In genomic region chr16:66003196-66003595, GRCh38 we compare ENCODE assay signal across 20 cellular contexts.
DNase-seq lines count a peak whose midpoint lies in the region; ATAC-seq and TF ChIP-seq lines count a peak whose summit lies in the region.
"Had no signal": no experiment of that assay in that cellular context is flagged by ENCODE, and none has a peak within 500 bp of the region (broad histone marks: within the 10 kb centered on the region; RNA-seq: fewer than 3 reads in every experiment).

No MANE protein-coding gene starts in this region.

- no peaks in the 10 kb centered on the region for H3K36me3 ChIP-seq in left lung

- DNase-seq in AG08395 (ENCODE audit: low spot score) = peak; percentile 65
- peak; percentile 9 for DNase-seq in HFFc6
- peak; percentile 49 for DNase-seq in epithelial cell of esophagus (ENCODE audit: low read depth)
- DNase-seq in left lung = no peak
- no peak for DNase-seq in activated T-cell treated with anti-CD3 and anti-CD28 coated beads, Interleukin-2, amount 50 U/mL, for 72 hours
- DNase-seq in NCI-H1417 (lab: John Stamatoyannopoulos, UW) = no peak
- DNase-seq in cerebellar nuclear complex (lab: John Stamatoyannopoulos, UW) = no peak
- DNase-seq: 8988T, AML-193, COR-L47, GF-D8, GOT3, NCI-H1930, NCI-H2171, NCI-H446 treated with DMSO at 0.1 percent for 48 hours, NCI-H748 treated with DMSO at 0.1 percent for 48 hours, PC-9 had no signal

- H3K9me3 ChIP-seq in left lung = no peaks in the 10 kb centered on the region

- ATAC-seq in left lung (peak; percentile 79), HG03378 (IDR thresholded peaks at IDR 0.05; ENCODE audit: unreplicated experiment) (no peak)
- no peak for ATAC-seq in activated T-cell treated with anti-CD3 and anti-CD28 coated beads, Interleukin-2, amount 50 U/mL, for 72 hours (replicated peaks in 1 of 2)
- ATAC-seq: Right ventricle myocardium inferior had no signal

- H3K27ac ChIP-seq in left lung = no peak overlapping the region
- H3K27ac ChIP-seq: PC-9 had no signal

- peaks cover 7% of the 10 kb centered on the region for H3K27me3 Mint-ChIP-seq in HFFc6 (ENCODE audit: insufficient read depth)
- H3K27me3 Mint-ChIP-seq in activated T-cell treated with anti-CD3 and anti-CD28 coated beads, Interleukin-2, amount 50 U/mL, for 72 hours (ENCODE audit: low read depth) = no peaks in the 10 kb centered on the region

- TF ChIP-seq CTCF in HFFc6 (IDR thresholded peaks at IDR 0.05) = no peak
- TF ChIP-seq CTCF in epithelial cell of esophagus (IDR thresholded peaks at IDR 0.05; ENCODE audit: insufficient read depth, low read depth, low read length, missing control alignments) = no peak
- no peak for TF ChIP-seq CTCF in left lung (IDR thresholded peaks at IDR 0.05)

- H3K4me1 ChIP-seq in left lung = no peaks in the 10 kb centered on the region

- H3K27ac Mint-ChIP-seq in HFFc6 = no peak overlapping the region
- no peak overlapping the region for H3K27ac Mint-ChIP-seq in activated T-cell treated with anti-CD3 and anti-CD28 coated beads, Interleukin-2, amount 50 U/mL, for 72 hours
- H3K27ac Mint-ChIP-seq: CD14-positive monocyte had no signal

- no peak overlapping the region for H3K4me3 Mint-ChIP-seq in HFFc6
- H3K4me3 Mint-ChIP-seq in activated T-cell treated with anti-CD3 and anti-CD28 coated beads, Interleukin-2, amount 50 U/mL, for 72 hours = no peak overlapping the region
- H3K4me3 Mint-ChIP-seq: CD14-positive monocyte had no signal

- no peak overlapping the region for H3K4me3 ChIP-seq in epithelial cell of esophagus (ENCODE audit: low read length)
- H3K4me3 ChIP-seq in left lung = no peak overlapping the region
- H3K4me3 ChIP-seq: PC-9 had no signal

- no peaks in the 10 kb centered on the region for H3K36me3 Mint-ChIP-seq in HFFc6 (ENCODE audit: low read depth)
- H3K36me3 Mint-ChIP-seq in activated T-cell treated with anti-CD3 and anti-CD28 coated beads, Interleukin-2, amount 50 U/mL, for 72 hours (ENCODE audit: insufficient read depth in 2 of 2) = no peaks in the 10 kb centered on the region
- H3K36me3 Mint-ChIP-seq: CD14-positive monocyte had no signal

- intact Hi-C loops in left lung (cut with DNase I) = no loop called here

- peaks cover 18% of the 10 kb centered on the region for H3K4me1 Mint-ChIP-seq in HFFc6 (ENCODE audit: low read depth)
- no peaks in the 10 kb centered on the region for H3K4me1 Mint-ChIP-seq in activated T-cell treated with anti-CD3 and anti-CD28 coated beads, Interleukin-2, amount 50 U/mL, for 72 hours (ENCODE audit: low read depth)
- H3K4me1 Mint-ChIP-seq: CD14-positive monocyte had no signal

- no peaks in the 10 kb centered on the region for H3K27me3 ChIP-seq in left lung

- H3K9me3 Mint-ChIP-seq in HFFc6 = no peaks in the 10 kb centered on the region
- H3K9me3 Mint-ChIP-seq in activated T-cell treated with anti-CD3 and anti-CD28 coated beads, Interleukin-2, amount 50 U/mL, for 72 hours = peaks cover 0 to 2% of the 10 kb centered on the region in 2 donors

Comparison
In these comparisons a context has a peak if more than half of its experiments do, and no peak if none do; other contexts are left out.
1. DNase-seq: peak in AG08395 (single experiment), HFFc6 (single experiment) and epithelial cell of esophagus (single experiment); none in left lung (0 of 2), activated T-cell treated with anti-CD3 and anti-CD28 coated beads, Interleukin-2, amount 50 U/mL, for 72 hours (0 of 2), NCI-H1417 (0 of 3) and cerebellar nuclear complex (0 of 2).